In the genomic region with DNA sequence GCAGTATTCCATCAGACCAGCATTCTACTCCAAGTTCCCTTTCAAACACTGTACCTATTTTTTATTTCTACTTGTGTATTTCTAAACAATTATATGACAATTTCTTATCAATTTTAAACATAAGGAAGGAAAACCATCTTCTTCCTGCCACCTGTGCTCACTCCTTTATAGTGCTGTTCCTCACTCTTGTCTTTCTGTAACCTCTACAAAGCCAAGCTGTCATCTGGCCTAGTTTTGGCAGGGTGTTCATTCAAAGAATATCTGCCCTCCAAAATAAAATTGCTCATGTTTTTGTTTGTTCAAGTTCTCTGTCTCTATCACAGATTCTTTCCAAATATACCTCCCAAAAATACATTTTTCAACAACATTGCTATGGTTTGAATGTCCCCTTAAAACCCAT, we compare ENCODE assay signal across 19 cellular contexts.
DNase-seq lines count a peak whose midpoint lies in the region; FAIRE-seq and TF ChIP-seq lines count a peak whose summit lies in the region.
"Had no signal": no experiment of that assay in that cellular context is flagged by ENCODE, and none has a peak within 500 bp of the region (broad histone marks: within the 10 kb centered on the region; RNA-seq: fewer than 3 reads in every experiment).

No MANE protein-coding gene starts in this region.

- no peaks in the 10 kb centered on the region for H3K9me3 Mint-ChIP-seq in endothelial cell (ENCODE audit: unreplicated experiment)

- FAIRE-seq in kidney (lab: Jason Lieb, UNC), result no peak
- FAIRE-seq: GM12891, H54 had no signal

- H3K4me3 ChIP-seq in BLaER1, result no peak overlapping the region
- H3K4me3 ChIP-seq in Jurkat, Clone E6-1 (ENCODE audit: low read length), result no peak overlapping the region
- no peak overlapping the region for H3K4me3 ChIP-seq in kidney (ENCODE audit: low read length in 2 of 2)
- H3K4me3 ChIP-seq: BLaER1 treated with 17β-estradiol and CSF1 and Interleukin-3, amounts not matched to agents 10 nM and 100 nM; HAP-1 had no signal

- H3K9ac ChIP-seq in BLaER1 (no peak overlapping the region), kidney (ENCODE audit: low read length in 2 of 2) (no peak overlapping the region)
- H3K9ac ChIP-seq: BLaER1 treated with 17β-estradiol and CSF1 and Interleukin-3, amounts not matched to agents 10 nM and 100 nM had no signal

- H3K27ac Mint-ChIP-seq in endothelial cell (ENCODE audit: unreplicated experiment), result peak overlapping the region; percentile 22
- H3K27ac Mint-ChIP-seq: CD14-positive monocyte; CD4-positive, alpha-beta T cell; HFFc6 had no signal

- H3K4me1 Mint-ChIP-seq in endothelial cell (ENCODE audit: unreplicated experiment), result peaks cover 9% of the 10 kb centered on the region
- H3K4me1 Mint-ChIP-seq: B cell, CD14-positive monocyte had no signal

- H3K36me3 ChIP-seq in BLaER1 (peaks cover 52% of the 10 kb centered on the region), kidney (ENCODE audit: control insufficient read depth in 1 of 2, insufficient read depth in 2 of 2, low read length in 2 of 2) (peaks cover 13 to 14% of the 10 kb centered on the region in 2 donors)
- H3K36me3 ChIP-seq: HAP-1 had no signal

- H3K4me2 ChIP-seq in BLaER1, result peak overlapping the region; percentile 36

- H3K4me3 Mint-ChIP-seq in endothelial cell (ENCODE audit: unreplicated experiment), result no peak overlapping the region
- H3K4me3 Mint-ChIP-seq: B cell; CD14-positive monocyte; CD4-positive, alpha-beta T cell; HFFc6 had no signal

- H3K9me3 ChIP-seq in BLaER1 (peaks cover 10% of the 10 kb centered on the region), kidney (ENCODE audit: control insufficient read depth in 1 of 2, low read length in 2 of 2) (no peaks in the 10 kb centered on the region)
- H3K9me3 ChIP-seq: HAP-1 had no signal

- TF ChIP-seq CTCF in endothelial cell (IDR thresholded peaks at IDR 0.05; ENCODE audit: unreplicated experiment) (no peak), kidney (IDR thresholded peaks at IDR 0.05; ENCODE audit: borderline replicate concordance, extremely low read depth, insufficient read depth) (no peak)

- H4K20me1 ChIP-seq in BLaER1, result no peaks in the 10 kb centered on the region
- H4K20me1 ChIP-seq: BLaER1 treated with 17β-estradiol and CSF1 and Interleukin-3, amounts not matched to agents 10 nM and 100 nM had no signal

- peaks cover 3% of the 10 kb centered on the region for H3K27me3 Mint-ChIP-seq in endothelial cell (ENCODE audit: unreplicated experiment)
- H3K27me3 Mint-ChIP-seq: B cell; CD4-positive, alpha-beta T cell; CD8-positive, alpha-beta memory T cell had no signal

- H3K36me3 Mint-ChIP-seq in endothelial cell (ENCODE audit: low read depth, unreplicated experiment), result peaks cover 22% of the 10 kb centered on the region

- H3K27ac ChIP-seq in BLaER1 (0 out of 2 replicates have a peak overlapping the region, but pooled peaks have one; percentile 22), kidney (ENCODE audit: low read depth in 2 of 2, low read length in 2 of 2) (no peak overlapping the region)
- H3K27ac ChIP-seq: BLaER1 treated with 17β-estradiol and CSF1 and Interleukin-3, amounts not matched to agents 10 nM and 100 nM had no signal

- DNase-seq in CMK (ENCODE audit: low read depth) (peak; percentile 5), endothelial cell (ENCODE audit: low spot score) (no peak), inferior parietal cortex (ENCODE audit: extremely low spot score) (no peak), kidney (no peak)
- DNase-seq in Jurkat, Clone E6-1 (ENCODE audit: low read depth, low spot score), result peak; percentile 82
- DNase-seq: CD4-positive, alpha-beta T cell; CD8-positive, alpha-beta memory T cell; COR-L47; DMS153; GF-D8; GOT3; HFFc6 had no signal

- H3K27me3 ChIP-seq in BLaER1, result no peaks in the 10 kb centered on the region
- H3K27me3 ChIP-seq: BLaER1 treated with 17β-estradiol and CSF1 and Interleukin-3, amounts not matched to agents 10 nM and 100 nM had no signal

- intact Hi-C loops in kidney (cut with DNase I), result no loop called here

- H3K4me1 ChIP-seq in BLaER1, result peaks cover 18% of the 10 kb centered on the region
- H3K4me1 ChIP-seq in kidney (ENCODE audit: control insufficient read depth in 1 of 2, insufficient read depth in 1 of 2, low read depth in 1 of 2, low read length in 2 of 2), result no peaks in the 10 kb centered on the region
- H3K4me1 ChIP-seq: HAP-1 had no signal

Comparison
In these comparisons a context has a peak if more than half of its experiments do, and no peak if none do; other contexts are left out.
1. DNase-seq: peak in CMK (single experiment) and Jurkat, Clone E6-1 (single experiment); none in endothelial cell (single experiment), inferior parietal cortex (single experiment) and kidney (single experiment).